Comparison of ENCODE assay signal across 1 cellular context in the genomic region with DNA sequence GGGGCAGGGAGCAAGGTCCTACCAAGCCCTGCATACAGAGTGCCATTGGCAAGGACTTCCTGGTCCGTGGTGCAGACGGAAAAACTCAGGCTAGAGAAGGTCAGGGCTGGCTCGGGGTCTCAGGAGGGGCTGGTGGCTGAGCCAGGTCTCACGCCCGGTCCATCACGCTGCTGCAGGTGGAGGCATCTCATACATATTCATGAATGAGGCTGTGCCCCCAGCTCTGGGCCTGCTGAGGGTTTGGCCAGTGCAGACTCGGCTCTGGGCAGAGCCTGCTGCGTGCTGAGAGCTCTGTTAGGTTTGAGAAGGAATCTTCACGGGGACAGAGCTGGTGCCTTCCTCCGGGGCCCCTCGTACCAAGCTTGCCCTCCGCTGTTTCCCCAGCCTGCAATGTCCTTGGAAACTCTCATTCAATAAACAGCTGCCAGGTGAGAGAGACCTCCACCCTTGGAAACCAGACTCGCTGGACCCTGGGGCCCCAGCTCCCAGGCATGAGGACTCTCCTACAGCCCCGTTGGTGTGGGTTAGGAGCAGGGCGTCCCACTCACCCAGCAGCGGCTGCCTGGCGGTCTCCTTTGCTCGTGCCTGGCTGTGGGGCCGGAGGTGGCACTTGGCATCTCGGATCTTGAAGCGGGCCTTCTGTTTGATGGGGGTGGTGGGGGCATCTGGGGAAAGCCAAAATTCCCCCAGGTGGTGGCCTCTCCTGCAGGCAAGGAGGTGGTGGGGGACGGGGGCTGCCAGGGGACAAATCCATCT.
TF ChIP-seq lines count a peak whose summit lies in the region.

No MANE protein-coding gene starts in this region.

TF ChIP-seq in GM23338, 12 proteins besides CTCF, POLR2A, EP300 and RAD21:
- TF ChIP-seq, protein P1, sequence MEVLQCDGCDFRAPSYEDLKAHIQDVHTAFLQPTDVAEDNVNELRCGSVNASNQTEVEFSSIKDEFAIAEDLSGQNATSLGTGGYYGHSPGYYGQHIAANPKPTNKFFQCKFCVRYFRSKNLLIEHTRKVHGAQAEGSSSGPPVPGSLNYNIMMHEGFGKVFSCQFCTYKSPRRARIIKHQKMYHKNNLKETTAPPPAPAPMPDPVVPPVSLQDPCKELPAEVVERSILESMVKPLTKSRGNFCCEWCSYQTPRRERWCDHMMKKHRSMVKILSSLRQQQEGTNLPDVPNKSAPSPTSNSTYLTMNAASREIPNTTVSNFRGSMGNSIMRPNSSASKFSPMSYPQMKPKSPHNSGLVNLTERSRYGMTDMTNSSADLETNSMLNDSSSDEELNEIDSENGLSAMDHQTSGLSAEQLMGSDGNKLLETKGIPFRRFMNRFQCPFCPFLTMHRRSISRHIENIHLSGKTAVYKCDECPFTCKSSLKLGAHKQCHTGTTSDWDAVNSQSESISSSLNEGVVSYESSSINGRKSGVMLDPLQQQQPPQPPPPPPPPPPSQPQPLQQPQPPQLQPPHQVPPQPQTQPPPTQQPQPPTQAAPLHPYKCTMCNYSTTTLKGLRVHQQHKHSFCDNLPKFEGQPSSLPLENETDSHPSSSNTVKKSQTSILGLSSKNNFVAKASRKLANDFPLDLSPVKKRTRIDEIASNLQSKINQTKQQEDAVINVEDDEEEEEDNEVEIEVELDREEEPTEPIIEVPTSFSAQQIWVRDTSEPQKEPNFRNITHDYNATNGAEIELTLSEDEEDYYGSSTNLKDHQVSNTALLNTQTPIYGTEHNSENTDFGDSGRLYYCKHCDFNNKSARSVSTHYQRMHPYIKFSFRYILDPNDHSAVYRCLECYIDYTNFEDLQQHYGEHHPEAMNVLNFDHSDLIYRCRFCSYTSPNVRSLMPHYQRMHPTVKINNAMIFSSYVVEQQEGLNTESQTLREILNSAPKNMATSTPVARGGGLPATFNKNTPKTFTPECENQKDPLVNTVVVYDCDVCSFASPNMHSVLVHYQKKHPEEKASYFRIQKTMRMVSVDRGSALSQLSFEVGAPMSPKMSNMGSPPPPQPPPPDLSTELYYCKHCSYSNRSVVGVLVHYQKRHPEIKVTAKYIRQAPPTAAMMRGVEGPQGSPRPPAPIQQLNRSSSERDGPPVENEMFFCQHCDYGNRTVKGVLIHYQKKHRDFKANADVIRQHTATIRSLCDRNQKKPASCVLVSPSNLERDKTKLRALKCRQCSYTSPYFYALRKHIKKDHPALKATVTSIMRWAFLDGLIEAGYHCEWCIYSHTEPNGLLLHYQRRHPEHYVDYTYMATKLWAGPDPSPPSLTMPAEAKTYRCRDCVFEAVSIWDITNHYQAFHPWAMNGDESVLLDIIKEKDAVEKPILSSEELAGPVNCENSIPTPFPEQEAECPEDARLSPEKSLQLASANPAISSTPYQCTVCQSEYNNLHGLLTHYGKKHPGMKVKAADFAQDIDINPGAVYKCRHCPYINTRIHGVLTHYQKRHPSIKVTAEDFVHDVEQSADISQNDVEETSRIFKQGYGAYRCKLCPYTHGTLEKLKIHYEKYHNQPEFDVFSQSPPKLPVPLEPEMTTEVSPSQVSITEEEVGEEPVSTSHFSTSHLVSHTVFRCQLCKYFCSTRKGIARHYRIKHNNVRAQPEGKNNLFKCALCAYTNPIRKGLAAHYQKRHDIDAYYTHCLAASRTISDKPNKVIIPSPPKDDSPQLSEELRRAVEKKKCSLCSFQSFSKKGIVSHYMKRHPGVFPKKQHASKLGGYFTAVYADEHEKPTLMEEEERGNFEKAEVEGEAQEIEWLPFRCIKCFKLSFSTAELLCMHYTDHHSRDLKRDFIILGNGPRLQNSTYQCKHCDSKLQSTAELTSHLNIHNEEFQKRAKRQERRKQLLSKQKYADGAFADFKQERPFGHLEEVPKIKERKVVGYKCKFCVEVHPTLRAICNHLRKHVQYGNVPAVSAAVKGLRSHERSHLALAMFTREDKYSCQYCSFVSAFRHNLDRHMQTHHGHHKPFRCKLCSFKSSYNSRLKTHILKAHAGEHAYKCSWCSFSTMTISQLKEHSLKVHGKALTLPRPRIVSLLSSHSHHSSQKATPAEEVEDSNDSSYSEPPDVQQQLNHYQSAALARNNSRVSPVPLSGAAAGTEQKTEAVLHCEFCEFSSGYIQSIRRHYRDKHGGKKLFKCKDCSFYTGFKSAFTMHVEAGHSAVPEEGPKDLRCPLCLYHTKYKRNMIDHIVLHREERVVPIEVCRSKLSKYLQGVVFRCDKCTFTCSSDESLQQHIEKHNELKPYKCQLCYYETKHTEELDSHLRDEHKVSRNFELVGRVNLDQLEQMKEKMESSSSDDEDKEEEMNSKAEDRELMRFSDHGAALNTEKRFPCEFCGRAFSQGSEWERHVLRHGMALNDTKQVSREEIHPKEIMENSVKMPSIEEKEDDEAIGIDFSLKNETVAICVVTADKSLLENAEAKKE (CRISPR knock-in tag; IDR thresholded peaks at IDR 0.05): no peak
- TF ChIP-seq NANOG (IDR thresholded peaks at IDR 0.05; ENCODE audit: borderline replicate concordance) (no peak), JUNB (IDR thresholded peaks at IDR 0.05; ENCODE audit: unreplicated experiment) (no peak), ZNF114 (CRISPR knock-in tag; IDR thresholded peaks at IDR 0.05) (no peak), CREB1 (CRISPR knock-in tag; IDR thresholded peaks at IDR 0.05; ENCODE audit: low read depth) (no peak), ZNF331 (CRISPR knock-in tag; IDR thresholded peaks at IDR 0.05; ENCODE audit: low read depth) (no peak), EZH2phosphoT487 (IDR thresholded peaks at IDR 0.05; ENCODE audit: unreplicated experiment) (no peak)
- TF ChIP-seq, protein P2, sequence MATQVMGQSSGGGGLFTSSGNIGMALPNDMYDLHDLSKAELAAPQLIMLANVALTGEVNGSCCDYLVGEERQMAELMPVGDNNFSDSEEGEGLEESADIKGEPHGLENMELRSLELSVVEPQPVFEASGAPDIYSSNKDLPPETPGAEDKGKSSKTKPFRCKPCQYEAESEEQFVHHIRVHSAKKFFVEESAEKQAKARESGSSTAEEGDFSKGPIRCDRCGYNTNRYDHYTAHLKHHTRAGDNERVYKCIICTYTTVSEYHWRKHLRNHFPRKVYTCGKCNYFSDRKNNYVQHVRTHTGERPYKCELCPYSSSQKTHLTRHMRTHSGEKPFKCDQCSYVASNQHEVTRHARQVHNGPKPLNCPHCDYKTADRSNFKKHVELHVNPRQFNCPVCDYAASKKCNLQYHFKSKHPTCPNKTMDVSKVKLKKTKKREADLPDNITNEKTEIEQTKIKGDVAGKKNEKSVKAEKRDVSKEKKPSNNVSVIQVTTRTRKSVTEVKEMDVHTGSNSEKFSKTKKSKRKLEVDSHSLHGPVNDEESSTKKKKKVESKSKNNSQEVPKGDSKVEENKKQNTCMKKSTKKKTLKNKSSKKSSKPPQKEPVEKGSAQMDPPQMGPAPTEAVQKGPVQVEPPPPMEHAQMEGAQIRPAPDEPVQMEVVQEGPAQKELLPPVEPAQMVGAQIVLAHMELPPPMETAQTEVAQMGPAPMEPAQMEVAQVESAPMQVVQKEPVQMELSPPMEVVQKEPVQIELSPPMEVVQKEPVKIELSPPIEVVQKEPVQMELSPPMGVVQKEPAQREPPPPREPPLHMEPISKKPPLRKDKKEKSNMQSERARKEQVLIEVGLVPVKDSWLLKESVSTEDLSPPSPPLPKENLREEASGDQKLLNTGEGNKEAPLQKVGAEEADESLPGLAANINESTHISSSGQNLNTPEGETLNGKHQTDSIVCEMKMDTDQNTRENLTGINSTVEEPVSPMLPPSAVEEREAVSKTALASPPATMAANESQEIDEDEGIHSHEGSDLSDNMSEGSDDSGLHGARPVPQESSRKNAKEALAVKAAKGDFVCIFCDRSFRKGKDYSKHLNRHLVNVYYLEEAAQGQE (IDR thresholded peaks at IDR 0.05; ENCODE audit: unreplicated experiment): no peak
